ENCODE assay signal across 8 cellular contexts in the genomic region with DNA sequence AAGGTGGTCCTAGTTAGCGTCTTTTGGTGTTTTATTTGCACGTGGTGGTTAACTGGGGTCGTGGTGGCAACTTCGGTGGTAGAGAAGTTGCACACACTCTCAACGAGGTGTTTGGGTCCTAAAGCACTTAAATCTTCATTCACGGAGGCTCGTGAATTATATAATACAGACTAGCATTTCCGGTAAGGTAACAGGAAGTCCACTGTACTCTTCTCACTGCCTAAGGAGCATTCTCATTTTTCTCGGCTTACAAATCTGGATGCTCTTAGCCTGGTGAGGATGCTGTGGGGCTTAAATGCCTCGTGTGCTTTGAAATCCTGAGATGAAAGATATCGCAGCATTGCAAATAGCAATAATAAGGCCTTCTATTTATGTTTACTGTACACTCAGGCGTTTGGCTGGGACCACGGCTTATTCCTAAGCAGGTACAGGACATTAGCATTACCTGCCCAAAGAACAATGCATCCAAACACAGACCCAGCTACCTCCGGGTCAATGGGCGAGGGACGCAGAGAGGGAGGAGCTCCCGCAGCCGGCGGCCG. TPM values are rescaled to one million over a fixed set of nuclear protein-coding genes. Genes with fewer than 3 reads are reported as not detected.
DNase-seq lines count a peak whose midpoint lies in the region; ATAC-seq and TF ChIP-seq lines count a peak whose summit lies in the region.

No MANE protein-coding gene starts in this region.

- H3K36me3 Mint-ChIP-seq in activated CD8-positive, alpha-beta memory T cell treated with anti-CD3 and anti-CD28 coated beads, Interleukin-2, amount 10 ng/mL, durations not matched to agents 7 days and 5 days, result peaks cover 29% of the 10 kb centered on the region

- H3K9me2 ChIP-seq in neural cell (ENCODE audit: insufficient read depth, low read length), result no peaks in the 10 kb centered on the region

- peak; percentile 34 for ATAC-seq in activated CD8-positive, alpha-beta memory T cell treated with anti-CD3 and anti-CD28 coated beads, Interleukin-2, amount 10 ng/mL, durations not matched to agents 7 days and 5 days
- ATAC-seq in HG03521 (IDR thresholded peaks at IDR 0.05; ENCODE audit: unreplicated experiment), result no peak
- no peak for ATAC-seq in GM19351 (IDR thresholded peaks at IDR 0.05; ENCODE audit: unreplicated experiment)

- no peaks in the 10 kb centered on the region for H4K20me1 ChIP-seq in neural cell (ENCODE audit: insufficient read depth)

- H3K4me3 ChIP-seq in HUES64 (ENCODE audit: low read length) (peak overlapping the region; percentile 70), esophagus muscularis mucosa (peak overlapping the region; percentile 90 to 95 (median 92)), neural cell (ENCODE audit: low read length) (peak overlapping the region; percentile 92)

- peak overlapping the region; percentile 88 for H3K27ac ChIP-seq in HUES64 (ENCODE audit: low read depth, low read length)
- peak overlapping the region; percentile 94 to 98 (median 96) for H3K27ac ChIP-seq in esophagus muscularis mucosa (replicated peaks in 1 of 4)
- peak overlapping the region; percentile 97 for H3K27ac ChIP-seq in neural cell (ENCODE audit: low read length)

- peaks cover 47% of the 10 kb centered on the region for H3K36me3 ChIP-seq in HUES64 (ENCODE audit: insufficient read depth, low read length)
- H3K36me3 ChIP-seq in esophagus muscularis mucosa, result peaks cover 13 to 38% (median 27%) of the 10 kb centered on the region in 4 donors
- H3K36me3 ChIP-seq in neural cell (ENCODE audit: insufficient read depth, low read length), result peaks cover 4% of the 10 kb centered on the region

- no peak for DNase-seq in activated CD8-positive, alpha-beta memory T cell treated with anti-CD3 and anti-CD28 coated beads, Interleukin-2, amount 10 ng/mL, durations not matched to agents 7 days and 5 days
- DNase-seq in activated CD8-positive, alpha-beta memory T cell treated with anti-CD3 and anti-CD28 coated beads, Interleukin-2, amount 50 U/mL, for 48 hours, result no peak
- peak; percentile 54 for DNase-seq in SW480 (ENCODE audit: low spot score)
- DNase-seq in esophagus muscularis mucosa (ENCODE audit: extremely low spot score), result no peak

- H3K4me2 ChIP-seq in neural cell (ENCODE audit: low read length), result peak overlapping the region; percentile 99

- H3K27me3 Mint-ChIP-seq in activated CD8-positive, alpha-beta memory T cell treated with anti-CD3 and anti-CD28 coated beads, Interleukin-2, amount 10 ng/mL, durations not matched to agents 7 days and 5 days, result no peaks in the 10 kb centered on the region

- H2AFZ ChIP-seq in neural cell (ENCODE audit: low read depth, low read length), result peak overlapping the region; percentile 89

- peak overlapping the region; percentile 87 for H3K4me3 Mint-ChIP-seq in activated CD8-positive, alpha-beta memory T cell treated with anti-CD3 and anti-CD28 coated beads, Interleukin-2, amount 10 ng/mL, durations not matched to agents 7 days and 5 days

- H3K27me3 ChIP-seq in HUES64 (ENCODE audit: insufficient read depth, low read length) (no peaks in the 10 kb centered on the region), esophagus muscularis mucosa (no peaks in the 10 kb centered on the region), neural cell (ENCODE audit: insufficient read depth, low read depth, low read length) (no peaks in the 10 kb centered on the region)

- no peaks in the 10 kb centered on the region for H3F3A ChIP-seq in neural cell (ENCODE audit: insufficient read depth, low read length, poor library complexity, severe bottlenecking)

- intact Hi-C loops in esophagus muscularis mucosa (cut with DNase I), result no loop called here

- WGBS in HUES64, result 6% methylated on average over 20 of the region's 20 CpGs
- 3% methylated on average over 19 of the region's 20 CpGs for WGBS in esophagus muscularis mucosa

- CTCF ChIA-PET in activated CD8-positive, alpha-beta memory T cell treated with anti-CD3 and anti-CD28 coated beads, Interleukin-2, amount 10 ng/mL, durations not matched to agents 7 days and 5 days (lab: Charles Lee), result interaction anchor here (1.0 to 5.2 kb wide), 5 partner anchors 10 to 489 kb away, joined by 3 to 26 read pairs (median 14); a partner anchor contains a TSS

- TF ChIP-seq EP300 in esophagus muscularis mucosa (IDR thresholded peaks at IDR 0.05) (no peak), neural cell (conservative IDR thresholded peaks at IDR 0.05; ENCODE audit: poor library complexity, severe bottlenecking) (no peak)

- peaks cover 31% of the 10 kb centered on the region for H3K4me1 ChIP-seq in HUES64 (ENCODE audit: insufficient read depth, low read length)
- peaks cover 31 to 58% (median 50%) of the 10 kb centered on the region in 4 donors for H3K4me1 ChIP-seq in esophagus muscularis mucosa

- peak overlapping the region; percentile 93 for H3K27ac Mint-ChIP-seq in activated CD8-positive, alpha-beta memory T cell treated with anti-CD3 and anti-CD28 coated beads, Interleukin-2, amount 10 ng/mL, durations not matched to agents 7 days and 5 days

- H3K4me1 Mint-ChIP-seq in activated CD8-positive, alpha-beta memory T cell treated with anti-CD3 and anti-CD28 coated beads, Interleukin-2, amount 10 ng/mL, durations not matched to agents 7 days and 5 days, result peaks cover 49% of the 10 kb centered on the region

- H3K9me3 ChIP-seq in HUES64 (ENCODE audit: insufficient read depth, low read depth, low read length), result no peaks in the 10 kb centered on the region
- no peaks in the 10 kb centered on the region for H3K9me3 ChIP-seq in esophagus muscularis mucosa
- no peaks in the 10 kb centered on the region for H3K9me3 ChIP-seq in neural cell (ENCODE audit: low read length)

- no peak for TF ChIP-seq POLR2A in esophagus muscularis mucosa (IDR thresholded peaks at IDR 0.05; ENCODE audit: low read depth)

- no peaks in the 10 kb centered on the region for H3K9me3 Mint-ChIP-seq in activated CD8-positive, alpha-beta memory T cell treated with anti-CD3 and anti-CD28 coated beads, Interleukin-2, amount 10 ng/mL, durations not matched to agents 7 days and 5 days (ENCODE audit: low read depth)

- TF ChIP-seq RAD21 in neural cell (conservative IDR thresholded peaks at IDR 0.05), result peak; percentile 20

- H3K9ac ChIP-seq in HUES64 (ENCODE audit: low read depth, low read length), result peak overlapping the region; percentile 76
- H3K9ac ChIP-seq in neural cell (ENCODE audit: low read length), result peak overlapping the region; percentile 93

- H3K79me2 ChIP-seq in neural cell (replicated peaks; ENCODE audit: insufficient read depth, low read length), result peaks cover 42% of the 10 kb centered on the region

- TF ChIP-seq CTCF in esophagus muscularis mucosa (IDR thresholded peaks at IDR 0.05) (no peak), neural cell (IDR thresholded peaks at IDR 0.05; ENCODE audit: poor library complexity, severe bottlenecking) (no peak)

TF ChIP-seq in neural cell, 6 proteins besides CTCF, POLR2A, EP300 and RAD21:
- TF ChIP-seq SMC3 (conservative IDR thresholded peaks at IDR 0.05; ENCODE audit: poor library complexity), result peak; percentile 30
- TF ChIP-seq, protein P1, sequence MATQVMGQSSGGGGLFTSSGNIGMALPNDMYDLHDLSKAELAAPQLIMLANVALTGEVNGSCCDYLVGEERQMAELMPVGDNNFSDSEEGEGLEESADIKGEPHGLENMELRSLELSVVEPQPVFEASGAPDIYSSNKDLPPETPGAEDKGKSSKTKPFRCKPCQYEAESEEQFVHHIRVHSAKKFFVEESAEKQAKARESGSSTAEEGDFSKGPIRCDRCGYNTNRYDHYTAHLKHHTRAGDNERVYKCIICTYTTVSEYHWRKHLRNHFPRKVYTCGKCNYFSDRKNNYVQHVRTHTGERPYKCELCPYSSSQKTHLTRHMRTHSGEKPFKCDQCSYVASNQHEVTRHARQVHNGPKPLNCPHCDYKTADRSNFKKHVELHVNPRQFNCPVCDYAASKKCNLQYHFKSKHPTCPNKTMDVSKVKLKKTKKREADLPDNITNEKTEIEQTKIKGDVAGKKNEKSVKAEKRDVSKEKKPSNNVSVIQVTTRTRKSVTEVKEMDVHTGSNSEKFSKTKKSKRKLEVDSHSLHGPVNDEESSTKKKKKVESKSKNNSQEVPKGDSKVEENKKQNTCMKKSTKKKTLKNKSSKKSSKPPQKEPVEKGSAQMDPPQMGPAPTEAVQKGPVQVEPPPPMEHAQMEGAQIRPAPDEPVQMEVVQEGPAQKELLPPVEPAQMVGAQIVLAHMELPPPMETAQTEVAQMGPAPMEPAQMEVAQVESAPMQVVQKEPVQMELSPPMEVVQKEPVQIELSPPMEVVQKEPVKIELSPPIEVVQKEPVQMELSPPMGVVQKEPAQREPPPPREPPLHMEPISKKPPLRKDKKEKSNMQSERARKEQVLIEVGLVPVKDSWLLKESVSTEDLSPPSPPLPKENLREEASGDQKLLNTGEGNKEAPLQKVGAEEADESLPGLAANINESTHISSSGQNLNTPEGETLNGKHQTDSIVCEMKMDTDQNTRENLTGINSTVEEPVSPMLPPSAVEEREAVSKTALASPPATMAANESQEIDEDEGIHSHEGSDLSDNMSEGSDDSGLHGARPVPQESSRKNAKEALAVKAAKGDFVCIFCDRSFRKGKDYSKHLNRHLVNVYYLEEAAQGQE (IDR thresholded peaks at IDR 0.05; ENCODE audit: borderline replicate concordance), result peak; percentile 50
- peak; percentile 33 for TF ChIP-seq POLR2AphosphoS5 (IDR thresholded peaks at IDR 0.05)
- no peak for TF ChIP-seq TAF1 (IDR thresholded peaks at IDR 0.05; ENCODE audit: low read depth)
- peak; percentile 43 for TF ChIP-seq MXI1 (conservative IDR thresholded peaks at IDR 0.05; ENCODE audit: poor library complexity, severe bottlenecking)
- no peak for TF ChIP-seq EZH2 (IDR thresholded peaks at IDR 0.05; ENCODE audit: borderline replicate concordance, insufficient read depth, low read length, poor library complexity, severe bottlenecking)

RNA-seq across cellular contexts. Expression of a gene that starts 1.0 kb away (rescaled TPM):
- total RNA-seq in activated CD8-positive, alpha-beta memory T cell treated with anti-CD3 and anti-CD28 coated beads, Interleukin-2, amount 10 ng/mL, durations not matched to agents 7 days and 5 days, result 10 to 100 TPM; 55.6 to 70.2 TPM
- polyA plus RNA-seq in HUES64 (2013, experiment 1 of 2), result 64.3 TPM
- polyA plus RNA-seq in HUES64 (2013, experiment 2 of 2), result 61.4 TPM
- 10 to 100 TPM; 48.4 to 68.2 (median 56.0) TPM for total RNA-seq in esophagus muscularis mucosa
- polyA plus RNA-seq in neural cell, result 85.8 and 99.5 TPM in 2 replicates
- 119 and 126 TPM in 2 replicates for polyA minus RNA-seq in neural cell
